11 cellular contexts compared by ENCODE assay signal in the genomic region with DNA sequence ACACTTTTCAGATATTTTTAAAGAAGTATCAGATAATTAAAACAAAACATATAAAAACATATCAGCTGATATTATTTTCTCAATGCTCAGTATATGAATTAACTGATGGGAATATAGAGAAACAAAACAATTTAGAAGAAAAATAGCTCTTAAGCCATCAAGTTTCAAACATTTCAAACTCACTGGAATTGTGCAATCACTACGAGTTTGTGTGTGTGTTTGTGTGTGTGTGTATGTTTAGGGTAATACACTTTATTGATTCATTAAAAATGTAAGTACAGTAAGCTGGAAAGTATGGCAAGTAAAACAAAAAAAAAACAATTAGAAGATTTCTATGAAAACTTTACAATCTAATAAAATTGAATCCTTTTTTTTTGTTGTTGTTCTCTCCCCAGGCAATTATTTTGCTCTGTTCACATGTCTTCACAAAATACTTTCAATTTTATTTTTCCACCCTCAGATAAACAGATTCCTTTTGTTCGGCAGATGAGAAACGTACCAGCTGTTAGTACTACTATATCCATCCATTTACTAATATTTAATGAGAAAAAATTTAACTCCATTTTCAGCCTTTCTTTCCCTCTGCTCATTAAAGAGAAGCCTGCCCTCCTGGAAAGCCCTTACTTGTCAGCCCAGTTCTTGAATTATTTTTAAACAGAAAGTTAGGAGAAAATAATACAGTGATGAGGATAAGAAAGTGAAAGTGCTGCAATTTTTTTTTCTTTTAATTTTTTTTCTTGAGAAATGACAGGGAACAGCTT.
DNase-seq lines count a peak whose midpoint lies in the region; ATAC-seq, FAIRE-seq and TF ChIP-seq lines count a peak whose summit lies in the region.
"Had no signal": no experiment of that assay in that cellular context is flagged by ENCODE, and none has a peak within 500 bp of the region (broad histone marks: within the 10 kb centered on the region; RNA-seq: fewer than 3 reads in every experiment).

No MANE protein-coding gene starts in this region.

- H3K4me3 ChIP-seq in OCI-LY3 (ENCODE audit: low read length) (peak overlapping the region; percentile 15; the same call in 1 of the 2 replicates), rectal smooth muscle tissue (ENCODE audit: low read length) (peak overlapping the region; percentile 34)

- H3K27ac ChIP-seq in OCI-LY3 (ENCODE audit: low read length) (no peak overlapping the region), rectal smooth muscle tissue (ENCODE audit: low read depth, low read length) (peak overlapping the region; percentile 59)

- no peak overlapping the region for H2AFZ ChIP-seq in OCI-LY3 (ENCODE audit: low read depth, low read length)

- no peak for ATAC-seq in GM21381 (IDR thresholded peaks at IDR 0.05; ENCODE audit: unreplicated experiment)
- no peak for ATAC-seq in GM19023 (IDR thresholded peaks at IDR 0.05; ENCODE audit: unreplicated experiment)

- TF ChIP-seq CTCF in D721Med (IDR thresholded peaks at IDR 0.05; ENCODE audit: insufficient read depth, missing control alignments) (no peak), OCI-LY3 (IDR thresholded peaks at IDR 0.05; ENCODE audit: low read depth, low read length) (no peak)

- no peaks in the 10 kb centered on the region for H4K20me1 ChIP-seq in OCI-LY3 (ENCODE audit: insufficient read depth, low read length)

- H3K9me3 ChIP-seq in OCI-LY3 (ENCODE audit: insufficient read depth, low read length), result no peaks in the 10 kb centered on the region

- H3K79me2 ChIP-seq in OCI-LY3 (ENCODE audit: low read length), result no peaks in the 10 kb centered on the region

- no peaks in the 10 kb centered on the region for H3K4me1 ChIP-seq in OCI-LY3 (ENCODE audit: low read length)
- peaks cover 9% of the 10 kb centered on the region for H3K4me1 ChIP-seq in rectal smooth muscle tissue (ENCODE audit: control insufficient read depth, insufficient read depth, low read length)

- no peak for DNase-seq in D721Med (ENCODE audit: insufficient read length, low spot score)
- DNase-seq in activated CD8-positive, alpha-beta memory T cell treated with anti-CD3 and anti-CD28 coated beads, Interleukin-2, amount 50 U/mL, for 48 hours, result no peak
- no peak for DNase-seq in activated CD4-positive, alpha-beta T cell treated with anti-CD3 and anti-CD28 coated beads for 4 hours
- DNase-seq: activated effector memory CD4-positive, alpha-beta T cell treated with anti-CD3 and anti-CD28 coated beads, Interleukin-2, amount 50 U/mL, for 16 hours; GOT3; SIG-M5 had no signal

- H3K9ac ChIP-seq in OCI-LY3 (ENCODE audit: low read length) (no peak overlapping the region), rectal smooth muscle tissue (ENCODE audit: low read length) (no peak overlapping the region)

- peak; percentile 11 for FAIRE-seq in D721Med (lab: Jason Lieb, UNC)
- peak; percentile 85 for FAIRE-seq in endometrium (lab: Jason Lieb, UNC)

- H3K36me3 ChIP-seq in OCI-LY3 (replicated peaks; ENCODE audit: low read depth, low read length), result no peaks in the 10 kb centered on the region
- H3K36me3 ChIP-seq in rectal smooth muscle tissue (ENCODE audit: control insufficient read depth, insufficient read depth, low read length), result no peaks in the 10 kb centered on the region

- H3K4me2 ChIP-seq in OCI-LY3 (ENCODE audit: low read length), result peak overlapping the region; percentile 38

- H3K27me3 ChIP-seq in OCI-LY3 (ENCODE audit: low read depth, low read length), result no peaks in the 10 kb centered on the region
- no peaks in the 10 kb centered on the region for H3K27me3 ChIP-seq in rectal smooth muscle tissue (ENCODE audit: control insufficient read depth, insufficient read depth, low read length)
